In genomic region chr2:173027181-173028128, GRCh38 we compare ENCODE assay signal across 8 cellular contexts. TPM values are rescaled to one million over a fixed set of nuclear protein-coding genes. Genes with fewer than 3 reads are reported as not detected.
DNase-seq lines count a peak whose midpoint lies in the region; ATAC-seq and TF ChIP-seq lines count a peak whose summit lies in the region.

No MANE protein-coding gene starts in this region.

- DNase-seq in NCI-H1694 (lab: John Stamatoyannopoulos, UW) (peak; percentile 81), T-helper 1 cell (peak; percentile 33 to 73 (median 57)), amygdala (lab: John Stamatoyannopoulos, UW) (peak in 51 of 56 donors; percentile 1 to 92 (median 50)), right atrium auricular region (ENCODE audit: low spot score) (peak; percentile 97), renal cortical epithelial cell (ENCODE audit: low read depth) (peak; percentile 86), vagina (ENCODE audit: extremely low spot score in 2 of 2) (no peak)

- H3K36me3 ChIP-seq in BLaER1 treated with 17β-estradiol and CSF1 and Interleukin-3, amounts not matched to agents 10 nM and 100 nM: no peaks in the 10 kb centered on the region
- no peaks in the 10 kb centered on the region for H3K36me3 ChIP-seq in right atrium auricular region
- H3K36me3 ChIP-seq in vagina: no peaks in the 10 kb centered on the region

- intact Hi-C loops in vagina (cut with DNase I): no loop called here

- peak overlapping the region in 3 of 11 experiments; percentile 1 to 16 (median 6); a peak in 2 of 22 replicates for H3K9ac ChIP-seq in BLaER1 treated with 17β-estradiol and CSF1 and Interleukin-3, amounts not matched to agents 10 nM and 100 nM

- TF ChIP-seq CTCF in right atrium auricular region (IDR thresholded peaks at IDR 0.05): peak; percentile 80 to 94
- peak; percentile 82 to 98 (median 93) for TF ChIP-seq CTCF in vagina (IDR thresholded peaks at IDR 0.05)

- no peaks in the 10 kb centered on the region for H4K20me1 ChIP-seq in BLaER1 treated with 17β-estradiol and CSF1 and Interleukin-3, amounts not matched to agents 10 nM and 100 nM

- H3K4me1 ChIP-seq in BLaER1 treated with 17β-estradiol and CSF1 and Interleukin-3, amounts not matched to agents 10 nM and 100 nM: peaks cover 7 to 55% (median 40%) of the 10 kb centered on the region in 10 experiments
- H3K4me1 ChIP-seq in right atrium auricular region (peaks cover 0 to 31% of the 10 kb centered on the region in 2 donors), vagina (peaks cover 9% of the 10 kb centered on the region)

- H3K9me3 ChIP-seq in BLaER1 treated with 17β-estradiol and CSF1 and Interleukin-3, amounts not matched to agents 10 nM and 100 nM (replicated peaks in 1 of 11): peaks cover 0 to 7% (median 0%) of the 10 kb centered on the region in 11 experiments; a peak in 4 of 22 replicates
- H3K9me3 ChIP-seq in right atrium auricular region (no peaks in the 10 kb centered on the region), vagina (no peaks in the 10 kb centered on the region)

- H3K4me2 ChIP-seq in BLaER1 treated with 17β-estradiol and CSF1 and Interleukin-3, amounts not matched to agents 10 nM and 100 nM: peak overlapping the region; percentile 10 to 73 (median 63)

- H3K27me3 ChIP-seq in BLaER1 treated with 17β-estradiol and CSF1 and Interleukin-3, amounts not matched to agents 10 nM and 100 nM: no peaks in the 10 kb centered on the region
- H3K27me3 ChIP-seq in right atrium auricular region: no peaks in the 10 kb centered on the region
- no peaks in the 10 kb centered on the region for H3K27me3 ChIP-seq in vagina

- peak overlapping the region in 4 of 11 experiments; percentile 6 to 41 (median 17); a peak in 6 of 22 replicates for H3K27ac ChIP-seq in BLaER1 treated with 17β-estradiol and CSF1 and Interleukin-3, amounts not matched to agents 10 nM and 100 nM
- H3K27ac ChIP-seq in right atrium auricular region (peak overlapping the region; percentile 79 to 88), vagina (peak overlapping the region; percentile 76)

- no peak for TF ChIP-seq POLR2A in vagina (IDR thresholded peaks at IDR 0.05)

- no peak overlapping the region for H3K4me3 ChIP-seq in BLaER1 treated with 17β-estradiol and CSF1 and Interleukin-3, amounts not matched to agents 10 nM and 100 nM
- H3K4me3 ChIP-seq in right atrium auricular region (no peak overlapping the region), vagina (no peak overlapping the region)

- peak; percentile 65 for ATAC-seq in GM21447 (IDR thresholded peaks at IDR 0.05; ENCODE audit: unreplicated experiment)

RNA-seq across cellular contexts. Expression of gene MAP3K20, which starts 48.2 kb away (rescaled TPM):
- total RNA-seq in right atrium auricular region: 100 to 1,000 TPM; 141 to 223 TPM
- total RNA-seq in renal cortical epithelial cell: 26.4 and 28.5 TPM in 2 replicates
- total RNA-seq in vagina: 59.4 TPM

Comparison
In these comparisons a context has a peak if more than half of its experiments do, and no peak if none do; other contexts are left out.
1. DNase-seq: peak in NCI-H1694 (single experiment), T-helper 1 cell (5 of 5), amygdala (51 of 56), right atrium auricular region (single experiment) and renal cortical epithelial cell (single experiment); none in vagina (0 of 2).